In genomic region chr4:150164956-150165355, GRCh38 we compare ENCODE assay signal across 21 cellular contexts.
DNase-seq lines count a peak whose midpoint lies in the region; ATAC-seq and TF ChIP-seq lines count a peak whose summit lies in the region.
"Had no signal": no experiment of that assay in that cellular context is flagged by ENCODE, and none has a peak within 500 bp of the region (broad histone marks: within the 10 kb centered on the region; RNA-seq: fewer than 3 reads in every experiment).

No MANE protein-coding gene starts in this region.

- no peak overlapping the region for H3K9ac ChIP-seq in neuronal stem cell (ENCODE audit: low read depth, low read length, poor library complexity)

- no peaks in the 10 kb centered on the region for H3K9me3 ChIP-seq in lower lobe of right lung
- H3K9me3 ChIP-seq in neuronal stem cell (replicated peaks in 1 of 2; ENCODE audit: control insufficient read depth in 2 of 2, insufficient read depth in 1 of 2, low read depth in 1 of 2, low read length in 2 of 2) = peaks cover 0 to 9% of the 10 kb centered on the region in 2 donors
- H3K9me3 ChIP-seq: Caco-2, pancreas had no signal

- peak; percentile 6 for DNase-seq in DMS153 treated with DMSO at 0.1 percent for 48 hours (lab: John Stamatoyannopoulos, UW; ENCODE audit: unreplicated experiment)
- DNase-seq in HFFc6 = no peak
- DNase-seq in NCI-H2107 treated with DMSO at 0.1 percent for 48 hours (lab: John Stamatoyannopoulos, UW; ENCODE audit: unreplicated experiment) = peak; percentile 98
- DNase-seq in epithelial cell of esophagus (ENCODE audit: low read depth) = peak; percentile 29
- DNase-seq in lower lobe of right lung = no peak
- DNase-seq in neuronal stem cell (ENCODE audit: low spot score) = no peak
- DNase-seq: activated CD4-positive, alpha-beta T cell treated with anti-CD3 and anti-CD28 coated beads, Interleukin-2, amount 10 ng/mL, durations not matched to agents 24 days and 14 days; activated naive CD8-positive, alpha-beta T cell treated with anti-CD3 and anti-CD28 coated beads, Interleukin-2, amount 50 U/mL, for 24 hours; AML-193; Caco-2; GDM1; H7; MM.1S; naive B cell; pancreas; stimulated activated naive B cell treated with anti-CD40 and anti-IgM and Interleukin-4, amounts not matched to agents 10 μg/mL and 1 μg/mL and 100 μg/mL, for 72 hours; SW 1271 had no signal

- no CpG with 5 or more reads among the region's 2 CpGs for WGBS in neuronal stem cell (ENCODE audit: extremely low coverage in 2 of 2, insufficient read length in 2 of 2, insufficient replicate concordance in 1 of 2), 2 donors

- TF ChIP-seq CTCF in HFFc6 (IDR thresholded peaks at IDR 0.05) (no peak), epithelial cell of esophagus (IDR thresholded peaks at IDR 0.05; ENCODE audit: insufficient read depth, low read depth, low read length, missing control alignments) (no peak), lower lobe of right lung (IDR thresholded peaks at IDR 0.05) (no peak)

- H2AK5ac ChIP-seq in neuronal stem cell (ENCODE audit: low read depth, low read length) = no peak overlapping the region

- ATAC-seq in lower lobe of right lung = no peak
- no peak for ATAC-seq in GM18520 (IDR thresholded peaks at IDR 0.05; ENCODE audit: unreplicated experiment)
- ATAC-seq: activated naive CD8-positive, alpha-beta T cell treated with anti-CD3 and anti-CD28 coated beads, Interleukin-2, amount 50 U/mL, for 24 hours; GM12878; pancreas; sciatic nerve; stimulated activated naive B cell treated with anti-CD40 and anti-IgM and Interleukin-4, amounts not matched to agents 10 μg/mL and 1 μg/mL and 100 μg/mL, for 72 hours had no signal

- intact Hi-C loops in lower lobe of right lung (cut with DNase I) = no loop called here

- H3K4me1 ChIP-seq in lower lobe of right lung (no peaks in the 10 kb centered on the region), neuronal stem cell (ENCODE audit: control insufficient read depth in 2 of 2, insufficient read depth in 1 of 2, low read depth in 1 of 2, low read length in 2 of 2) (peaks cover 2 to 4% of the 10 kb centered on the region in 2 donors)
- H3K4me1 ChIP-seq: Caco-2, pancreas had no signal

- H3K27ac ChIP-seq in lower lobe of right lung (no peak overlapping the region), neuronal stem cell (replicated peaks; ENCODE audit: low read length) (no peak overlapping the region)
- H3K27ac ChIP-seq: pancreas had no signal

- no peak overlapping the region for H4K8ac ChIP-seq in neuronal stem cell (ENCODE audit: low read depth, low read length)

- no peak overlapping the region for H4K91ac ChIP-seq in neuronal stem cell (ENCODE audit: low read depth, low read length, poor library complexity)

- H3K79me1 ChIP-seq in neuronal stem cell (ENCODE audit: low read depth, low read length) = no peaks in the 10 kb centered on the region

- H3K4ac ChIP-seq in neuronal stem cell (ENCODE audit: low read length) = no peak overlapping the region

- H2BK12ac ChIP-seq in neuronal stem cell (ENCODE audit: low read length) = no peak overlapping the region

- no peaks in the 10 kb centered on the region for H3K27me3 ChIP-seq in lower lobe of right lung (ENCODE audit: low read depth)
- no peaks in the 10 kb centered on the region for H3K27me3 ChIP-seq in neuronal stem cell (ENCODE audit: control insufficient read depth in 3 of 3, insufficient read depth in 3 of 3, low read depth in 1 of 3, low read length in 3 of 3)
- H3K27me3 ChIP-seq: pancreas had no signal

- no peak overlapping the region for H2BK5ac ChIP-seq in neuronal stem cell (ENCODE audit: low read length)

- H3K27ac Mint-ChIP-seq in HFFc6 = peak overlapping the region; percentile 56
- H3K27ac Mint-ChIP-seq: activated CD4-positive, alpha-beta T cell treated with anti-CD3 and anti-CD28 coated beads, Interleukin-2, amount 10 ng/mL, durations not matched to agents 24 days and 14 days; activated naive CD8-positive, alpha-beta T cell treated with anti-CD3 and anti-CD28 coated beads, Interleukin-2, amount 50 U/mL, for 24 hours; dendritic cell treated with granulocyte-macrophage colony-stimulating factor and Interleukin-4, amounts not matched to agents 40 ng/mL and 50 ng/mL, for 4 days; naive B cell; stimulated activated naive B cell treated with anti-CD40 and anti-IgM and Interleukin-4, amounts not matched to agents 10 μg/mL and 1 μg/mL and 100 μg/mL, for 72 hours had no signal

- peak overlapping the region; percentile 15; the same call in 1 of the 2 replicates for H3K4me3 Mint-ChIP-seq in HFFc6
- H3K4me3 Mint-ChIP-seq: activated CD4-positive, alpha-beta T cell treated with anti-CD3 and anti-CD28 coated beads, Interleukin-2, amount 10 ng/mL, durations not matched to agents 24 days and 14 days; activated naive CD8-positive, alpha-beta T cell treated with anti-CD3 and anti-CD28 coated beads, Interleukin-2, amount 50 U/mL, for 24 hours; dendritic cell treated with granulocyte-macrophage colony-stimulating factor and Interleukin-4, amounts not matched to agents 40 ng/mL and 50 ng/mL, for 4 days; naive B cell; stimulated activated naive B cell treated with anti-CD40 and anti-IgM and Interleukin-4, amounts not matched to agents 10 μg/mL and 1 μg/mL and 100 μg/mL, for 72 hours had no signal

- peaks cover 90% of the 10 kb centered on the region for H3K4me1 Mint-ChIP-seq in HFFc6 (ENCODE audit: low read depth)
- H3K4me1 Mint-ChIP-seq: activated CD4-positive, alpha-beta T cell treated with anti-CD3 and anti-CD28 coated beads, Interleukin-2, amount 10 ng/mL, durations not matched to agents 24 days and 14 days; activated naive CD8-positive, alpha-beta T cell treated with anti-CD3 and anti-CD28 coated beads, Interleukin-2, amount 50 U/mL, for 24 hours had no signal

- no peak overlapping the region for H3K14ac ChIP-seq in neuronal stem cell (ENCODE audit: low read length)

- H2BK120ac ChIP-seq in neuronal stem cell (ENCODE audit: low read depth, low read length) = no peak overlapping the region

- no peak overlapping the region for H3K18ac ChIP-seq in neuronal stem cell (ENCODE audit: low read length)

- H3K9me3 Mint-ChIP-seq in HFFc6 = peaks cover 3% of the 10 kb centered on the region; the same call in 1 of the 2 replicates
- H3K9me3 Mint-ChIP-seq: activated CD4-positive, alpha-beta T cell treated with anti-CD3 and anti-CD28 coated beads, Interleukin-2, amount 10 ng/mL, durations not matched to agents 24 days and 14 days; activated naive CD8-positive, alpha-beta T cell treated with anti-CD3 and anti-CD28 coated beads, Interleukin-2, amount 50 U/mL, for 24 hours; dendritic cell treated with granulocyte-macrophage colony-stimulating factor and Interleukin-4, amounts not matched to agents 40 ng/mL and 50 ng/mL, for 4 days had no signal

- H2BK15ac ChIP-seq in neuronal stem cell (ENCODE audit: low read length) = no peak overlapping the region

- H3K36me3 Mint-ChIP-seq in HFFc6 (ENCODE audit: low read depth) = peaks cover 85% of the 10 kb centered on the region

- H3K4me2 ChIP-seq in neuronal stem cell (ENCODE audit: insufficient read depth, low read length, poor library complexity, severe bottlenecking) = no peak overlapping the region

- H3K4me3 ChIP-seq in epithelial cell of esophagus (ENCODE audit: low read length) (no peak overlapping the region), lower lobe of right lung (no peak overlapping the region), neuronal stem cell (ENCODE audit: low read length in 2 of 2) (no peak overlapping the region)
- H3K4me3 ChIP-seq: GM12878, pancreas had no signal

- peaks cover 21% of the 10 kb centered on the region for H3K27me3 Mint-ChIP-seq in HFFc6 (ENCODE audit: insufficient read depth)
- H3K27me3 Mint-ChIP-seq: activated CD4-positive, alpha-beta T cell treated with anti-CD3 and anti-CD28 coated beads, Interleukin-2, amount 10 ng/mL, durations not matched to agents 24 days and 14 days; dendritic cell treated with granulocyte-macrophage colony-stimulating factor and Interleukin-4, amounts not matched to agents 40 ng/mL and 50 ng/mL, for 4 days; stimulated activated naive B cell treated with anti-CD40 and anti-IgM and Interleukin-4, amounts not matched to agents 10 μg/mL and 1 μg/mL and 100 μg/mL, for 72 hours had no signal

- H3K36me3 ChIP-seq in lower lobe of right lung (no peaks in the 10 kb centered on the region), neuronal stem cell (replicated peaks in 1 of 2; ENCODE audit: control insufficient read depth in 2 of 2, insufficient read depth in 2 of 2, low read length in 2 of 2) (peaks cover 0 to 19% of the 10 kb centered on the region in 2 donors)
- H3K36me3 ChIP-seq: pancreas had no signal

- no peak overlapping the region for H3K23ac ChIP-seq in neuronal stem cell (ENCODE audit: low read depth, low read length, poor library complexity)

- H2AFZ ChIP-seq in neuronal stem cell (ENCODE audit: low read length) = no peak overlapping the region

Comparison
In these comparisons a context has a peak if more than half of its experiments do, and no peak if none do; other contexts are left out.
1. DNase-seq: peak in DMS153 treated with DMSO at 0.1 percent for 48 hours (single experiment), NCI-H2107 treated with DMSO at 0.1 percent for 48 hours (single experiment) and epithelial cell of esophagus (single experiment); none in HFFc6 (single experiment), lower lobe of right lung (single experiment) and neuronal stem cell (single experiment).